10 cellular contexts compared by ENCODE assay signal in the genomic region with DNA sequence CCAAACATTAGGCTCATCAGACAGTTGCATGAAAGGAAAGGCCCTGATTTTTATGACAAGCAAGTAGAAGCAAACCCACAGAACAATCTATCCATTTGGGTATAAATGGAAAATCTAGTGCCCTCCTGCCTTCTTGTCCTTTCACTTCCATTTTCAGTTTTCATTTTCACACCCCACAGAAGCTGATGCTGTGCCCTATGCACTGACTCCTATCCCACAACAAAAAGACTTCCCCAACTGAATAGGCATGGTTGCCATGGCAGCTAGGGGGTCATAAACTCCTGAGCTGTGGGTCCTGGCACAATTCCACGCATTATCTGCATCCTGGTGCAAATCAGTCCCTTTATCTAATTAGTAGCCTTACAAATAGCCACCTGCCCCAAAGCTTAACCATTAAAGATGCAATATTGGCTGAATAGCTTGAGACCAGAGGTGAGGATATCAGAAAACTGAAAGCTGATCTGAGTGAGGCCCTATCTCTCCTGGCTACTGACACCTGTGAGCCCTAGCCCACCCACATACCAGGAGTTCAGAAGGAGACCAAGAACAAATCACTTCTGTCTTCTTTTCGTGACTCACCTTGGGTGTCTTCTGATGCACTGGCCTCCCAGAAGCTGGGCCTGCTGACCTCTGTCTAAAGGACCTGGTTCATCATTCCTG. TPM values are rescaled to one million over a fixed set of nuclear protein-coding genes. Genes with fewer than 3 reads are reported as not detected.
A peak's percentile ranks its signal among the peaks of the same experiment; 100 is the strongest.
DNase-seq lines count a peak whose midpoint lies in the region; ATAC-seq, FAIRE-seq and TF ChIP-seq lines count a peak whose summit lies in the region.
"Had no signal": no experiment of that assay in that cellular context is flagged by ENCODE, and none has a peak within 500 bp of the region (broad histone marks: within the 10 kb centered on the region; RNA-seq: fewer than 3 reads in every experiment).

No MANE protein-coding gene starts in this region.

- no peaks in the 10 kb centered on the region for H3K36me3 Mint-ChIP-seq in activated T-helper 1 cell treated with anti-CD3 and anti-CD28 coated beads, Interleukin-12 subunit alpha, Interleukin-12 subunit beta, Interleukin-2, Interleukin-4 antibody, amounts not matched to agents 30 ng/mL and 10 ng/mL and 1 ng/mL, durations not matched to agents 14 hours and 24 hours and 36 hours (ENCODE audit: low read depth)

- H3K27me3 ChIP-seq in OCI-LY1 (ENCODE audit: insufficient read depth, low read length): no peaks in the 10 kb centered on the region; the same call in 1 of the 2 replicates

- H3K4me3 Mint-ChIP-seq in activated T-helper 1 cell treated with anti-CD3 and anti-CD28 coated beads, Interleukin-12 subunit alpha, Interleukin-12 subunit beta, Interleukin-2, Interleukin-4 antibody, amounts not matched to agents 30 ng/mL and 10 ng/mL and 1 ng/mL, durations not matched to agents 14 hours and 24 hours and 36 hours: no peak overlapping the region

- H3K27me3 Mint-ChIP-seq in activated T-helper 1 cell treated with anti-CD3 and anti-CD28 coated beads, Interleukin-12 subunit alpha, Interleukin-12 subunit beta, Interleukin-2, Interleukin-4 antibody, amounts not matched to agents 30 ng/mL and 10 ng/mL and 1 ng/mL, durations not matched to agents 14 hours and 24 hours and 36 hours (ENCODE audit: insufficient read depth): peaks cover 2% of the 10 kb centered on the region

- no peak for FAIRE-seq in RCC 7860 (lab: Jason Lieb, UNC)
- FAIRE-seq: small intestine had no signal

- peak overlapping the region; percentile 7 for H3K4me2 ChIP-seq in OCI-LY1 (ENCODE audit: low read length)

- H3K9me3 Mint-ChIP-seq in activated T-helper 1 cell treated with anti-CD3 and anti-CD28 coated beads, Interleukin-12 subunit alpha, Interleukin-12 subunit beta, Interleukin-2, Interleukin-4 antibody, amounts not matched to agents 30 ng/mL and 10 ng/mL and 1 ng/mL, durations not matched to agents 14 hours and 24 hours and 36 hours: peaks cover 4% of the 10 kb centered on the region

- peak overlapping the region; percentile 92 for H3K27ac ChIP-seq in OCI-LY1 (ENCODE audit: low read depth, low read length, poor library complexity, severe bottlenecking)

- peaks cover 8% of the 10 kb centered on the region; the same call in 1 of the 2 replicates for H3K36me3 ChIP-seq in OCI-LY1 (ENCODE audit: insufficient read depth, low read length)

- H4K20me1 ChIP-seq in OCI-LY1 (ENCODE audit: insufficient read depth, low read length): no peaks in the 10 kb centered on the region

- H3K27ac Mint-ChIP-seq in activated T-helper 1 cell treated with anti-CD3 and anti-CD28 coated beads, Interleukin-12 subunit alpha, Interleukin-12 subunit beta, Interleukin-2, Interleukin-4 antibody, amounts not matched to agents 30 ng/mL and 10 ng/mL and 1 ng/mL, durations not matched to agents 14 hours and 24 hours and 36 hours: no peak overlapping the region

- no peaks in the 10 kb centered on the region for H3K9me2 ChIP-seq in OCI-LY1 (ENCODE audit: low read depth, low read length)

- TF ChIP-seq CTCF in GM13977 (IDR thresholded peaks at IDR 0.05; ENCODE audit: extremely low read depth, insufficient read depth, missing control alignments) (no peak), OCI-LY1 (IDR thresholded peaks at IDR 0.05; ENCODE audit: low read length) (no peak)

- H3K4me3 ChIP-seq in OCI-LY1 (ENCODE audit: low read depth, low read length, poor library complexity, severe bottlenecking): no peak overlapping the region

- H3K79me2 ChIP-seq in OCI-LY1 (ENCODE audit: insufficient read depth, low read length): no peaks in the 10 kb centered on the region

- in situ Hi-C loops in GM13977 (cut with MboI; ENCODE audit: low pct_unique_long_range_greater_than_20kb, low sequenced_read_pairs, unreplicated experiment): no loop called here

- peak; percentile 62 for ATAC-seq in GM19397 (IDR thresholded peaks at IDR 0.05; ENCODE audit: unreplicated experiment)
- ATAC-seq in HG03039 (IDR thresholded peaks at IDR 0.05; ENCODE audit: unreplicated experiment): peak; percentile 48

- H3K4me1 ChIP-seq in OCI-LY1 (ENCODE audit: insufficient read depth, low read length, severe bottlenecking): peaks cover 59% of the 10 kb centered on the region

- no peak overlapping the region for H2AFZ ChIP-seq in OCI-LY1 (ENCODE audit: low read length)

- peak; percentile 6 for DNase-seq in GM13977 (ENCODE audit: low spot score)
- DNase-seq in activated CD8-positive, alpha-beta memory T cell treated with anti-CD3 and anti-CD28 coated beads, Interleukin-2, amount 50 U/mL, for 48 hours: no peak
- no peak for DNase-seq in RCC 7860 (ENCODE audit: low spot score)
- no peak for DNase-seq in NCI-H187 treated with DMSO at 0.1 percent for 48 hours (lab: John Stamatoyannopoulos, UW)
- DNase-seq in activated T-helper 1 cell treated with anti-CD3 and anti-CD28 coated beads, Interleukin-12 subunit alpha, Interleukin-12 subunit beta, Interleukin-2, Interleukin-4 antibody, amounts not matched to agents 30 ng/mL and 10 ng/mL and 1 ng/mL, durations not matched to agents 14 hours and 24 hours and 36 hours (ENCODE audit: low spot score): no peak
- DNase-seq: IMR-90, small intestine had no signal

- peaks cover 14% of the 10 kb centered on the region for H3K9me3 ChIP-seq in OCI-LY1 (ENCODE audit: low read length)

- intact Hi-C loops in activated T-helper 1 cell treated with anti-CD3 and anti-CD28 coated beads, Interleukin-12 subunit alpha, Interleukin-12 subunit beta, Interleukin-2, Interleukin-4 antibody, amounts not matched to agents 30 ng/mL and 10 ng/mL and 1 ng/mL, durations not matched to agents 14 hours and 24 hours and 36 hours (cut with micrococcal nuclease): no loop called here

- no peaks in the 10 kb centered on the region for H3F3A ChIP-seq in OCI-LY1 (ENCODE audit: insufficient read depth, low read length)

- peaks cover 8% of the 10 kb centered on the region for H3K4me1 Mint-ChIP-seq in activated T-helper 1 cell treated with anti-CD3 and anti-CD28 coated beads, Interleukin-12 subunit alpha, Interleukin-12 subunit beta, Interleukin-2, Interleukin-4 antibody, amounts not matched to agents 30 ng/mL and 10 ng/mL and 1 ng/mL, durations not matched to agents 14 hours and 24 hours and 36 hours (ENCODE audit: low read depth)

- H3K9ac ChIP-seq in OCI-LY1 (ENCODE audit: low read length): no peak overlapping the region; the same call in 1 of the 2 replicates

RNA-seq across cellular contexts. Expression of a gene that starts 34.9 kb away (rescaled TPM):
- not detected in 2 replicates for total RNA-seq in activated T-helper 1 cell treated with anti-CD3 and anti-CD28 coated beads, Interleukin-12 subunit alpha, Interleukin-12 subunit beta, Interleukin-2, Interleukin-4 antibody, amounts not matched to agents 30 ng/mL and 10 ng/mL and 1 ng/mL, durations not matched to agents 14 hours and 24 hours and 36 hours
- total RNA-seq: IMR-90 had no signal
